Comparison of ENCODE assay signal across 10 cellular contexts in genomic region chr15:85403745-85404144, GRCh38. TPM values are rescaled to one million over a fixed set of nuclear protein-coding genes. Genes with fewer than 3 reads are reported as not detected.
DNase-seq lines count a peak whose midpoint lies in the region; ATAC-seq and TF ChIP-seq lines count a peak whose summit lies in the region.
"Had no signal": no experiment of that assay in that cellular context is flagged by ENCODE, and none has a peak within 500 bp of the region (broad histone marks: within the 10 kb centered on the region; RNA-seq: fewer than 3 reads in every experiment).

No MANE protein-coding gene starts in this region.

- H3K4me3 ChIP-seq in OCI-LY3 (ENCODE audit: low read length), result 0 out of 2 replicates have a peak overlapping the region, but pooled peaks have one; percentile 2
- H3K4me3 ChIP-seq: uterus had no signal

- intact Hi-C loops in Calu3 (cut with micrococcal nuclease; ENCODE audit: unreplicated experiment), result loop anchor here (2.0 kb wide), 1 partner anchor 21 kb away; no protein-coding TSS in a partner anchor

- H3K9ac ChIP-seq in OCI-LY3 (ENCODE audit: low read length), result no peak overlapping the region

- peaks cover 64% of the 10 kb centered on the region for H3K4me1 ChIP-seq in OCI-LY3 (ENCODE audit: low read length)

- H3K27me3 Mint-ChIP-seq in Calu3 (ENCODE audit: unreplicated experiment), result no peaks in the 10 kb centered on the region
- H3K27me3 Mint-ChIP-seq in osteocyte (ENCODE audit: unreplicated experiment), result no peaks in the 10 kb centered on the region
- H3K27me3 Mint-ChIP-seq: natural killer cell treated with Interleukin-12 subunit alpha and Interleukin-12 subunit beta and Interleukin-15 and Interleukin-18, amount 100 ng/mL, for 72 hours had no signal

- H3K4me3 Mint-ChIP-seq in Calu3 (ENCODE audit: low read depth, unreplicated experiment) (no peak overlapping the region), osteocyte (ENCODE audit: unreplicated experiment) (no peak overlapping the region)
- H3K4me3 Mint-ChIP-seq: natural killer cell treated with Interleukin-12 subunit alpha and Interleukin-12 subunit beta and Interleukin-15 and Interleukin-18, amount 100 ng/mL, for 72 hours had no signal

- no peak overlapping the region for H2AFZ ChIP-seq in OCI-LY3 (ENCODE audit: low read depth, low read length)

- H4K20me1 ChIP-seq in OCI-LY3 (ENCODE audit: insufficient read depth, low read length), result peaks cover 56% of the 10 kb centered on the region

- DNase-seq in Calu3 (no peak), epithelial cell of prostate (ENCODE audit: low read depth, low spot score) (no peak), osteocyte (ENCODE audit: extremely low spot score, unreplicated experiment) (no peak), mucosa of gallbladder (ENCODE audit: low spot score) (no peak), NCI-H510A (lab: John Stamatoyannopoulos, UW) (no peak), cerebellar nuclear complex (lab: John Stamatoyannopoulos, UW) (no peak)
- DNase-seq: uterus had no signal

- H3K27ac ChIP-seq in OCI-LY3 (ENCODE audit: low read length) (peak overlapping the region; percentile 3; the same call in 1 of the 2 replicates), epithelial cell of prostate (peak overlapping the region; percentile 51)

- H3K36me3 Mint-ChIP-seq in Calu3 (ENCODE audit: insufficient read depth, unreplicated experiment) (peaks cover 11% of the 10 kb centered on the region), osteocyte (ENCODE audit: unreplicated experiment) (no peaks in the 10 kb centered on the region)
- H3K36me3 Mint-ChIP-seq: natural killer cell treated with Interleukin-12 subunit alpha and Interleukin-12 subunit beta and Interleukin-15 and Interleukin-18, amount 100 ng/mL, for 72 hours had no signal

- CTCF ChIA-PET in Calu3 (lab: Charles Lee), result interaction anchor here (0.7 to 3.1 kb wide), 6 partner anchors 11 to 458 kb away, joined by 3 to 34 read pairs (median 6); no protein-coding TSS in a partner anchor

- H3K9me3 ChIP-seq in OCI-LY3 (ENCODE audit: insufficient read depth, low read length), result no peaks in the 10 kb centered on the region
- H3K9me3 ChIP-seq: uterus had no signal

- TF ChIP-seq CTCF in Calu3 (IDR thresholded peaks at IDR 0.05; ENCODE audit: unreplicated experiment) (no peak), OCI-LY3 (IDR thresholded peaks at IDR 0.05; ENCODE audit: low read depth, low read length) (no peak), osteocyte (IDR thresholded peaks at IDR 0.05) (no peak)

- H3K27me3 ChIP-seq in OCI-LY3 (ENCODE audit: low read depth, low read length), result no peaks in the 10 kb centered on the region
- H3K27me3 ChIP-seq: uterus had no signal

- H3K79me2 ChIP-seq in OCI-LY3 (ENCODE audit: low read length), result peaks cover 84% of the 10 kb centered on the region

- H3K27ac Mint-ChIP-seq in Calu3 (ENCODE audit: unreplicated experiment) (peak overlapping the region; percentile 96), osteocyte (ENCODE audit: unreplicated experiment) (peak overlapping the region; percentile 84)

- no TSS peak for BruUV-seq in Calu3 (replicated peaks; lab: Mats Ljungman, UMichigan)

- no peaks in the 10 kb centered on the region for H3K9me3 Mint-ChIP-seq in Calu3 (ENCODE audit: low read depth, unreplicated experiment)
- peaks cover 4% of the 10 kb centered on the region for H3K9me3 Mint-ChIP-seq in osteocyte (ENCODE audit: unreplicated experiment)

- H3K36me3 ChIP-seq in OCI-LY3 (replicated peaks; ENCODE audit: low read depth, low read length), result no peaks in the 10 kb centered on the region
- H3K36me3 ChIP-seq: uterus had no signal

- H3K4me2 ChIP-seq in OCI-LY3 (ENCODE audit: low read length), result peak overlapping the region; percentile 57

- H3K4me1 Mint-ChIP-seq in Calu3 (ENCODE audit: low read depth, unreplicated experiment) (peaks cover 49% of the 10 kb centered on the region), osteocyte (ENCODE audit: unreplicated experiment) (peaks cover 78% of the 10 kb centered on the region)

- ATAC-seq in HG03520 (IDR thresholded peaks at IDR 0.05; ENCODE audit: unreplicated experiment), result no peak
- ATAC-seq: natural killer cell treated with Interleukin-12 subunit alpha and Interleukin-12 subunit beta and Interleukin-15 and Interleukin-18, amount 100 ng/mL, for 72 hours had no signal

RNA-seq across cellular contexts. Expression of gene AKAP13, which starts 23.3 kb away (rescaled TPM):
- total RNA-seq in Calu3 (2022), result 145 and 169 TPM in 2 replicates
- 146 and 161 TPM in 2 replicates for total RNA-seq in osteocyte
- total RNA-seq in mucosa of gallbladder, result 184 TPM
